In genomic region chr2:95052804-95053535, GRCh38 we compare ENCODE assay signal across 20 cellular contexts. TPM values are rescaled to one million over a fixed set of nuclear protein-coding genes. Genes with fewer than 3 reads are reported as not detected.
A peak's percentile ranks its signal among the peaks of the same experiment; 100 is the strongest.
DNase-seq lines count a peak whose midpoint lies in the region; ATAC-seq and TF ChIP-seq lines count a peak whose summit lies in the region.
"Had no signal": no experiment of that assay in that cellular context is flagged by ENCODE, and none has a peak within 500 bp of the region (broad histone marks: within the 10 kb centered on the region; RNA-seq: fewer than 3 reads in every experiment).

No MANE protein-coding gene starts in this region.

- H3K27me3 Mint-ChIP-seq in GM23338 (ENCODE audit: insufficient read depth, low read depth, poor library complexity) = peaks cover 8% of the 10 kb centered on the region
- no peaks in the 10 kb centered on the region for H3K27me3 Mint-ChIP-seq in activated T-helper 1 cell treated with anti-CD3 and anti-CD28 coated beads, Interleukin-12 subunit alpha, Interleukin-12 subunit beta, Interleukin-2, Interleukin-4 antibody, amounts not matched to agents 30 ng/mL and 10 ng/mL and 1 ng/mL, durations not matched to agents 14 hours and 24 hours and 36 hours (ENCODE audit: insufficient read depth)

- no peak overlapping the region for H3K4me3 Mint-ChIP-seq in GM23338
- H3K4me3 Mint-ChIP-seq in activated T-helper 1 cell treated with anti-CD3 and anti-CD28 coated beads, Interleukin-12 subunit alpha, Interleukin-12 subunit beta, Interleukin-2, Interleukin-4 antibody, amounts not matched to agents 30 ng/mL and 10 ng/mL and 1 ng/mL, durations not matched to agents 14 hours and 24 hours and 36 hours = no peak overlapping the region

- H4K20me1 ChIP-seq in GM23338 (replicated peaks; ENCODE audit: insufficient read depth) = no peaks in the 10 kb centered on the region
- H4K20me1 ChIP-seq: BLaER1 treated with 17β-estradiol and CSF1 and Interleukin-3, amounts not matched to agents 10 nM and 100 nM had no signal

- DNase-seq in activated effector memory CD4-positive, alpha-beta T cell treated with anti-CD3 and anti-CD28 coated beads, Interleukin-2, amount 50 U/mL, for 16 hours = peak; percentile 48
- no peak for DNase-seq in activated effector memory CD4-positive, alpha-beta T cell treated with Interleukin-2 at 50 U/mL for 16 hours
- no peak for DNase-seq in GM23338 (ENCODE audit: low spot score)
- DNase-seq in activated T-helper 1 cell treated with anti-CD3 and anti-CD28 coated beads, Interleukin-12 subunit alpha, Interleukin-12 subunit beta, Interleukin-2, Interleukin-4 antibody, amounts not matched to agents 30 ng/mL and 10 ng/mL and 1 ng/mL, durations not matched to agents 14 hours and 24 hours and 36 hours (ENCODE audit: low spot score) = no peak
- no peak for DNase-seq in NCI-H1417 treated with DMSO at 0.1 percent for 48 hours (lab: John Stamatoyannopoulos, UW)
- no peak for DNase-seq in dedifferentiated amniotic fluid mesenchymal stem cell (ENCODE audit: extremely low spot score)
- DNase-seq: activated CD8-positive, alpha-beta memory T cell treated with anti-CD3 and anti-CD28 coated beads, Interleukin-2, amount 50 U/mL, for 48 hours; colonic mucosa; DMS153; NCI-H1694 treated with DMSO at 0.1 percent for 48 hours; NCI-H446 treated with DMSO at 0.1 percent for 48 hours; stimulated activated CD4-positive, alpha-beta T cell treated with anti-CD3 and anti-CD28 coated beads, Interleukin-2, amount 100 ng/mL, for 24 hours had no signal

- H3K4me1 ChIP-seq in GM23338 (ENCODE audit: insufficient read depth) = no peaks in the 10 kb centered on the region
- H3K4me1 ChIP-seq in mucosa of stomach (ENCODE audit: control insufficient read depth, insufficient read depth, low read length) = peaks cover 20% of the 10 kb centered on the region
- H3K4me1 ChIP-seq: A549, colonic mucosa had no signal

- H3K9me3 ChIP-seq in mucosa of stomach (ENCODE audit: control insufficient read depth, low read length) = no peaks in the 10 kb centered on the region
- H3K9me3 ChIP-seq: A549; BLaER1 treated with 17β-estradiol and CSF1 and Interleukin-3, amounts not matched to agents 10 nM and 100 nM; colonic mucosa had no signal

- H3K4me1 Mint-ChIP-seq in GM23338 = peaks cover 2% of the 10 kb centered on the region; the same call in 2 of the 3 replicates
- peaks cover 70% of the 10 kb centered on the region for H3K4me1 Mint-ChIP-seq in activated T-helper 1 cell treated with anti-CD3 and anti-CD28 coated beads, Interleukin-12 subunit alpha, Interleukin-12 subunit beta, Interleukin-2, Interleukin-4 antibody, amounts not matched to agents 30 ng/mL and 10 ng/mL and 1 ng/mL, durations not matched to agents 14 hours and 24 hours and 36 hours (ENCODE audit: low read depth)

- H3K36me3 ChIP-seq in GM23338 (ENCODE audit: insufficient read depth) = no peaks in the 10 kb centered on the region
- H3K36me3 ChIP-seq in mucosa of stomach (ENCODE audit: control insufficient read depth, insufficient read depth, low read length) = no peaks in the 10 kb centered on the region
- H3K36me3 ChIP-seq: BLaER1 treated with 17β-estradiol and CSF1 and Interleukin-3, amounts not matched to agents 10 nM and 100 nM; colonic mucosa had no signal

- H3K27me3 ChIP-seq in GM23338 (ENCODE audit: insufficient read depth) = no peaks in the 10 kb centered on the region
- peaks cover 28% of the 10 kb centered on the region for H3K27me3 ChIP-seq in mucosa of stomach (ENCODE audit: control insufficient read depth, insufficient read depth, low read length)
- H3K27me3 ChIP-seq: BLaER1 treated with 17β-estradiol and CSF1 and Interleukin-3, amounts not matched to agents 10 nM and 100 nM; colonic mucosa; hepatocyte had no signal

- intact Hi-C loops in activated T-helper 1 cell treated with anti-CD3 and anti-CD28 coated beads, Interleukin-12 subunit alpha, Interleukin-12 subunit beta, Interleukin-2, Interleukin-4 antibody, amounts not matched to agents 30 ng/mL and 10 ng/mL and 1 ng/mL, durations not matched to agents 14 hours and 24 hours and 36 hours (cut with micrococcal nuclease) = no loop called here

- H3K4me2 ChIP-seq in GM23338 = no peak overlapping the region
- H3K4me2 ChIP-seq: A549; BLaER1 treated with 17β-estradiol and CSF1 and Interleukin-3, amounts not matched to agents 10 nM and 100 nM; hepatocyte had no signal

- TF ChIP-seq CTCF in GM23338 (conservative IDR thresholded peaks at IDR 0.05; ENCODE audit: low read depth in 2 of 2) = peak; percentile 33 to 51

- no peaks in the 10 kb centered on the region for H3K36me3 Mint-ChIP-seq in GM23338 (ENCODE audit: low read depth)
- peaks cover 57% of the 10 kb centered on the region for H3K36me3 Mint-ChIP-seq in activated T-helper 1 cell treated with anti-CD3 and anti-CD28 coated beads, Interleukin-12 subunit alpha, Interleukin-12 subunit beta, Interleukin-2, Interleukin-4 antibody, amounts not matched to agents 30 ng/mL and 10 ng/mL and 1 ng/mL, durations not matched to agents 14 hours and 24 hours and 36 hours (ENCODE audit: low read depth)

- no peaks in the 10 kb centered on the region for H3F3A ChIP-seq in GM23338 (replicated peaks; ENCODE audit: low read depth)

- no peaks in the 10 kb centered on the region for H3K9me2 ChIP-seq in GM23338 (ENCODE audit: insufficient read depth)

- peak overlapping the region; percentile 49 for H2AFZ ChIP-seq in GM23338
- H2AFZ ChIP-seq: hepatocyte had no signal

- H3K27ac ChIP-seq in GM23338 (ENCODE audit: low read depth) = no peak overlapping the region
- H3K27ac ChIP-seq: A549; BLaER1 treated with 17β-estradiol and CSF1 and Interleukin-3, amounts not matched to agents 10 nM and 100 nM; colonic mucosa; hepatocyte had no signal

- peak overlapping the region; percentile 22 for H3K9ac ChIP-seq in mucosa of stomach (ENCODE audit: low read length)
- H3K9ac ChIP-seq: BLaER1 treated with 17β-estradiol and CSF1 and Interleukin-3, amounts not matched to agents 10 nM and 100 nM had no signal

- H3K9me3 Mint-ChIP-seq in GM23338 = no peaks in the 10 kb centered on the region
- H3K9me3 Mint-ChIP-seq in activated T-helper 1 cell treated with anti-CD3 and anti-CD28 coated beads, Interleukin-12 subunit alpha, Interleukin-12 subunit beta, Interleukin-2, Interleukin-4 antibody, amounts not matched to agents 30 ng/mL and 10 ng/mL and 1 ng/mL, durations not matched to agents 14 hours and 24 hours and 36 hours = no peaks in the 10 kb centered on the region

- ATAC-seq in GM23338 (no peak), HG02678 (IDR thresholded peaks at IDR 0.05; ENCODE audit: unreplicated experiment) (no peak)

- no peaks in the 10 kb centered on the region for H3K79me2 ChIP-seq in GM23338 (replicated peaks; ENCODE audit: insufficient read depth)
- H3K79me2 ChIP-seq: hepatocyte had no signal

- H3K4me3 ChIP-seq in GM23338 (no peak overlapping the region), mucosa of stomach (ENCODE audit: low read length) (no peak overlapping the region)
- H3K4me3 ChIP-seq: A549; BLaER1 treated with 17β-estradiol and CSF1 and Interleukin-3, amounts not matched to agents 10 nM and 100 nM; colonic mucosa; hepatocyte had no signal

- no peak overlapping the region for H3K27ac Mint-ChIP-seq in GM23338
- peak overlapping the region; percentile 86 for H3K27ac Mint-ChIP-seq in activated T-helper 1 cell treated with anti-CD3 and anti-CD28 coated beads, Interleukin-12 subunit alpha, Interleukin-12 subunit beta, Interleukin-2, Interleukin-4 antibody, amounts not matched to agents 30 ng/mL and 10 ng/mL and 1 ng/mL, durations not matched to agents 14 hours and 24 hours and 36 hours

TF ChIP-seq in GM23338, 12 proteins besides CTCF, POLR2A, EP300 and RAD21:
- TF ChIP-seq ZNF331 (CRISPR knock-in tag; IDR thresholded peaks at IDR 0.05; ENCODE audit: low read depth) (no peak), POLR2AphosphoS5 (IDR thresholded peaks at IDR 0.05; ENCODE audit: low read depth) (no peak), ZNF114 (CRISPR knock-in tag; IDR thresholded peaks at IDR 0.05) (no peak), CREB1 (CRISPR knock-in tag; IDR thresholded peaks at IDR 0.05; ENCODE audit: low read depth) (no peak), EZH2phosphoT487 (IDR thresholded peaks at IDR 0.05; ENCODE audit: unreplicated experiment) (no peak), ETS1 (IDR thresholded peaks at IDR 0.05) (no peak)

RNA-seq across cellular contexts. Expression of gene MAL, which starts 27.5 kb away (rescaled TPM):
- total RNA-seq in GM23338 (2014; rRNA removed; shearing (Covaris generic)) = 0.24 and 2.6 TPM in 2 replicates
- 0.31 TPM in 1 of 2 replicates, not detected in the other for polyA plus RNA-seq in GM23338 (2016; fragmentation: Nextera tagmentation; extraction: Ambion mirVana)
- 264 and 272 TPM in 2 replicates for total RNA-seq in activated T-helper 1 cell treated with anti-CD3 and anti-CD28 coated beads, Interleukin-12 subunit alpha, Interleukin-12 subunit beta, Interleukin-2, Interleukin-4 antibody, amounts not matched to agents 30 ng/mL and 10 ng/mL and 1 ng/mL, durations not matched to agents 14 hours and 24 hours and 36 hours
- total RNA-seq: fibroblast of villous mesenchyme had no signal
- polyA plus RNA-seq: A549, hepatocyte, keratinocyte, neural cell had no signal

Comparison
In these comparisons a context has a peak if more than half of its experiments do, and no peak if none do; other contexts are left out.
1. RNA of gene MAL, which starts 27.5 kb away (total RNA-seq): 264 to 272 TPM in activated T-helper 1 cell treated with anti-CD3 and anti-CD28 coated beads, Interleukin-12 subunit alpha, Interleukin-12 subunit beta, Interleukin-2, Interleukin-4 antibody, amounts not matched to agents 30 ng/mL and 10 ng/mL and 1 ng/mL, durations not matched to agents 14 hours and 24 hours and 36 hours; 0.24 to 2.6 TPM in GM23338; every median in the first group is over 10 times any median in the second.